Comparison of ENCODE assay signal across 9 cellular contexts in genomic region chr16:81716478-81717210, GRCh38.
DNase-seq lines count a peak whose midpoint lies in the region; ATAC-seq and TF ChIP-seq lines count a peak whose summit lies in the region.
"Had no signal": no experiment of that assay in that cellular context is flagged by ENCODE, and none has a peak within 500 bp of the region (broad histone marks: within the 10 kb centered on the region; RNA-seq: fewer than 3 reads in every experiment).

No MANE protein-coding gene starts in this region.

- peak overlapping the region in 1 of 10 donors; percentile 19 for H3K27ac ChIP-seq in heart right ventricle

- DNase-seq in NCI-H187 (lab: John Stamatoyannopoulos, UW): no peak
- DNase-seq in kidney glomerular epithelial cell (lab: John Stamatoyannopoulos, UW): no peak
- no peak for DNase-seq in left lobe of liver (ENCODE audit: low spot score)
- no peak for DNase-seq in heart right ventricle

- H3K4me1 ChIP-seq in heart right ventricle: peaks cover 0 to 38% (median 0%) of the 10 kb centered on the region in 9 donors

- peaks cover 0 to 2% (median 0%) of the 10 kb centered on the region in 9 donors for H3K36me3 ChIP-seq in heart right ventricle

- ATAC-seq in HG03066 (IDR thresholded peaks at IDR 0.05; ENCODE audit: low read depth, unreplicated experiment) (peak; percentile 77), left lobe of liver (no peak), heart right ventricle (no peak)
- ATAC-seq: Panc1 had no signal

- no peaks in the 10 kb centered on the region for H3K27me3 ChIP-seq in heart right ventricle

- peak; percentile 33 for TF ChIP-seq POLR2A in GM19099 (IDR thresholded peaks at IDR 0.05; ENCODE audit: extremely low read depth, insufficient read length, low read depth)

- peaks cover 2% of the 10 kb centered on the region for H3K27me3 Mint-ChIP-seq in brain

- 87 to 88% methylated on average over 10 of the region's 10 CpGs for WGBS in heart right ventricle, 2 donors

- H3K9me3 ChIP-seq in heart right ventricle: peaks cover 0 to 5% (median 0%) of the 10 kb centered on the region in 11 donors

- H3K36me3 Mint-ChIP-seq in brain: peaks cover 2% of the 10 kb centered on the region

- no peaks in the 10 kb centered on the region for H3K9me3 Mint-ChIP-seq in brain

- TF ChIP-seq CTCF in brain (conservative IDR thresholded peaks at IDR 0.05): no peak
- no peak for TF ChIP-seq CTCF in heart right ventricle (IDR thresholded peaks at IDR 0.05)

- H3K27ac Mint-ChIP-seq in brain: peak overlapping the region in 4 of 5 experiments; percentile 2 to 46 (median 20)

- peak overlapping the region; percentile 51; the same call in 1 of the 2 replicates for H3K4me3 ChIP-seq in GM08714 (ENCODE audit: low read length)
- H3K4me3 ChIP-seq in heart right ventricle: no peak overlapping the region

- intact Hi-C loops in heart right ventricle (cut with DNase I): no loop called here

- H3K4me1 Mint-ChIP-seq in brain: peaks cover 47% of the 10 kb centered on the region

- no peak overlapping the region for H3K4me3 Mint-ChIP-seq in brain
